11 cellular contexts compared by ENCODE assay signal in genomic region chr2:241541564-241542277, GRCh38. TPM values are rescaled to one million over a fixed set of nuclear protein-coding genes. Genes with fewer than 3 reads are reported as not detected.
A peak's percentile ranks its signal among the peaks of the same experiment; 100 is the strongest.
DNase-seq lines count a peak whose midpoint lies in the region; ATAC-seq and TF ChIP-seq lines count a peak whose summit lies in the region.
"Had no signal": no experiment of that assay in that cellular context is flagged by ENCODE, and none has a peak within 500 bp of the region (broad histone marks: within the 10 kb centered on the region; RNA-seq: fewer than 3 reads in every experiment).

No MANE protein-coding gene starts in this region.

- H3K4me1 ChIP-seq in cardiac muscle cell (ENCODE audit: low read depth), result no peaks in the 10 kb centered on the region
- peaks cover 0 to 37% of the 10 kb centered on the region in 2 donors for H3K4me1 ChIP-seq in right atrium auricular region
- H3K4me1 ChIP-seq in lung (ENCODE audit: control insufficient read depth in 2 of 2, insufficient read depth in 2 of 2, low read length in 2 of 2), result peaks cover 0 to 16% of the 10 kb centered on the region in 2 donors
- no peaks in the 10 kb centered on the region for H3K4me1 ChIP-seq in urinary bladder (ENCODE audit: insufficient read depth)

- H3K27ac ChIP-seq in cardiac muscle cell (no peak overlapping the region), right atrium auricular region (peak overlapping the region in 1 of 2 donors; percentile 71), lung (ENCODE audit: low read depth in 1 of 2, low read length in 1 of 2) (no peak overlapping the region), urinary bladder (ENCODE audit: low read depth) (no peak overlapping the region)

- H3K36me3 ChIP-seq in cardiac muscle cell (no peaks in the 10 kb centered on the region), right atrium auricular region (no peaks in the 10 kb centered on the region), lung (ENCODE audit: control insufficient read depth in 2 of 2, insufficient read depth in 2 of 2, low read length in 2 of 2) (no peaks in the 10 kb centered on the region), urinary bladder (ENCODE audit: insufficient read depth) (no peaks in the 10 kb centered on the region)
- H3K36me3 ChIP-seq: transverse colon had no signal

- TF ChIP-seq CTCF in cardiac muscle cell (IDR thresholded peaks at IDR 0.05; ENCODE audit: low read depth, low read length), result no peak
- TF ChIP-seq CTCF in right atrium auricular region (IDR thresholded peaks at IDR 0.05), result no peak
- no peak for TF ChIP-seq CTCF in epithelial cell of proximal tubule (conservative IDR thresholded peaks at IDR 0.05; ENCODE audit: low read depth, low read length)
- TF ChIP-seq CTCF in lung (IDR thresholded peaks at IDR 0.05; ENCODE audit: control extremely low read depth, extremely low read depth), result no peak

- no peaks in the 10 kb centered on the region for H3K9me3 ChIP-seq in cardiac muscle cell (ENCODE audit: low read depth)
- H3K9me3 ChIP-seq in right atrium auricular region, result no peaks in the 10 kb centered on the region
- peaks cover 0 to 5% of the 10 kb centered on the region in 2 donors for H3K9me3 ChIP-seq in lung (ENCODE audit: control insufficient read depth in 2 of 2, insufficient read depth in 1 of 2, low read length in 1 of 2)
- H3K9me3 ChIP-seq: transverse colon had no signal

- peak overlapping the region; percentile 15 for H3K4me3 ChIP-seq in cardiac muscle cell
- peak overlapping the region in 1 of 2 donors; percentile 51 for H3K4me3 ChIP-seq in right atrium auricular region
- peak overlapping the region; percentile 19 for H3K4me3 ChIP-seq in epithelial cell of proximal tubule (ENCODE audit: low read depth, low read length)
- H3K4me3 ChIP-seq in lung, result peak overlapping the region; percentile 9
- H3K4me3 ChIP-seq in urinary bladder (ENCODE audit: low read depth, low read length), result peak overlapping the region; percentile 35

- H3K27me3 ChIP-seq in cardiac muscle cell, result peaks cover 44% of the 10 kb centered on the region
- H3K27me3 ChIP-seq in right atrium auricular region, result no peaks in the 10 kb centered on the region
- no peaks in the 10 kb centered on the region for H3K27me3 ChIP-seq in lung (ENCODE audit: control insufficient read depth, insufficient read depth)

- ATAC-seq in lung (ENCODE audit: insufficient read depth, low FRiP score), result peak; percentile 1

- DNase-seq in cardiac muscle cell (ENCODE audit: low read depth in 1 of 2, low spot score in 1 of 2) (peak in 1 of 2 donors; percentile 9), right atrium auricular region (ENCODE audit: low spot score) (no peak), epithelial cell of proximal tubule (ENCODE audit: low read depth) (no peak), lung (ENCODE audit: low spot score) (no peak), COLO829 (ENCODE audit: low spot score) (no peak), inferior parietal cortex (ENCODE audit: extremely low spot score) (no peak)
- DNase-seq in stimulated activated CD4-positive, alpha-beta T cell treated with anti-CD3 and anti-CD28 coated beads, Interleukin-4, amount 100 ng/mL, for 1 hour, result no peak
- DNase-seq: GDM1, NCI-H2081 had no signal

- 16 to 18% methylated on average over 59 to 62 of the region's 62 CpGs for WGBS in lung, 2 donors
- WGBS in urinary bladder, result 13% methylated on average over 62 of the region's 62 CpGs

RNA-seq across cellular contexts. Expression of gene BOK, which starts 16.8 kb away (rescaled TPM):
- total RNA-seq in cardiac muscle cell, result 45.8 and 47.5 TPM in 2 replicates
- polyA plus RNA-seq in cardiac muscle cell, result 27.2 and 32.2 TPM in 2 replicates
- total RNA-seq in right atrium auricular region, result 10 to 100 TPM; 11.2 to 25.7 TPM
- total RNA-seq in epithelial cell of proximal tubule, result 76.7 and 83.3 TPM in 2 replicates
- 10 to 100 TPM; 11.8 to 44.3 TPM for total RNA-seq in lung
- polyA plus RNA-seq in lung, result 10 to 100 TPM; 26.8 to 31.5 TPM
- 16.7 TPM for total RNA-seq in urinary bladder
- 95.8 TPM for polyA plus RNA-seq in urinary bladder

RNA-seq across cellular contexts. Expression of gene STK25, which starts 33.3 kb away (rescaled TPM):
- 360 and 422 TPM in 2 replicates for total RNA-seq in cardiac muscle cell
- 295 and 302 TPM in 2 replicates for polyA plus RNA-seq in cardiac muscle cell
- 100 to 1,000 TPM in 1 of 2 donors, 10 to 100 TPM in 1; 94.5 to 173 TPM for total RNA-seq in right atrium auricular region
- 256 and 264 TPM in 2 replicates for total RNA-seq in epithelial cell of proximal tubule
- 100 to 1,000 TPM; 141 to 182 TPM for total RNA-seq in lung
- polyA plus RNA-seq in lung, result 100 to 1,000 TPM; 126 to 130 TPM
- total RNA-seq in urinary bladder, result 102 TPM
- 166 TPM for polyA plus RNA-seq in urinary bladder
